28 cellular contexts compared by ENCODE assay signal in the genomic region with DNA sequence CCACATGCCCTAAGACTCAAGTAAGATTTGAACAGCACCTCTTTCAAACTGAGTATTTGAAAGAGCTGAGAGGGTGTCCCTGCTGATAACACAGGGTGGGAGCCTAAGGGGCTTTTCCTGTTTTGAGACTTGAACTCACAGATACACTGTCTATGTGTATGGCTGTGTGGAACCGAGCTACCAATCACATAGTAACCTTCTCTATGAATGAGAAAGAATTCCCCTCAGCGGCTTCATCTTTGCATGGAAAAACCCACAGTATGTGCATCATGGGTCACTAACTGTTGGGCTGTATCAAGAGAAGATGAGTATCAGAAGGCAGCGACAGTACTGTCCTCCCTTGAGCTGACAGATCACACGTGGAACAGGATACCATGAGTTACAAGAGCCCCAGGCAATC.
"Had no signal": no experiment of that assay in that cellular context is flagged by ENCODE, and none has a peak within 500 bp of the region (broad histone marks: within the 10 kb centered on the region; RNA-seq: fewer than 3 reads in every experiment).

No MANE protein-coding gene starts in this region.

- H3K27ac ChIP-seq: lower lobe of right lung, pancreas, prostate gland, skin epidermis, stomach, testis, thyroid gland, transverse colon, upper lobe of left lung, vagina had no signal

- DNase-seq: islet precursor cell; lower lobe of right lung; mammary epithelial cell; mesenchymal stem cell; naive thymus-derived CD8-positive, alpha-beta T cell; nucleus accumbens; pancreas; posterior cingulate gyrus; retina; right cardiac atrium; stimulated activated CD4-positive, alpha-beta T cell treated with anti-CD3 and anti-CD28 coated beads, Interleukin-12 subunit alpha, Interleukin-12 subunit beta, amount 100 ng/mL, for 4 hours; stimulated activated CD4-positive, alpha-beta T cell treated with anti-CD3 and anti-CD28 coated beads, Interleukin-15, amount 100 ng/mL, for 24 hours; stimulated activated CD4-positive, alpha-beta T cell treated with anti-CD3 and anti-CD28 coated beads, Interleukin-2, amount 100 ng/mL, for 24 hours; stimulated activated CD4-positive, alpha-beta T cell treated with anti-CD3 and anti-CD28 coated beads, Interleukin-4, amount 100 ng/mL, for 1 hour; stimulated activated naive B cell treated with anti-CD40 and anti-IgM and Interleukin-4, amounts not matched to agents 10 μg/mL and 1 μg/mL and 100 μg/mL, for 72 hours; stimulated activated naive CD8-positive, alpha-beta T cell treated with anti-CD3 and anti-CD28 coated beads, Interleukin-15, Interleukin-2, amounts not matched to agents 100 U/mL and 50 U/mL, for 24 hours; stomach; testis; thyroid gland; transverse colon; upper lobe of left lung had no signal

- H3K4me3 Mint-ChIP-seq: naive thymus-derived CD8-positive, alpha-beta T cell; nephron; neural crest cell; stimulated activated naive B cell treated with anti-CD40 and anti-IgM and Interleukin-4, amounts not matched to agents 10 μg/mL and 1 μg/mL and 100 μg/mL, for 72 hours had no signal

- H3K36me3 ChIP-seq: lower lobe of right lung, pancreas, prostate gland, stomach, thyroid gland, transverse colon, upper lobe of left lung, vagina had no signal

- H3K27me3 Mint-ChIP-seq: naive thymus-derived CD8-positive, alpha-beta T cell; stimulated activated naive B cell treated with anti-CD40 and anti-IgM and Interleukin-4, amounts not matched to agents 10 μg/mL and 1 μg/mL and 100 μg/mL, for 72 hours had no signal

- H3K27ac Mint-ChIP-seq: naive thymus-derived CD8-positive, alpha-beta T cell; nephron; stimulated activated naive B cell treated with anti-CD40 and anti-IgM and Interleukin-4, amounts not matched to agents 10 μg/mL and 1 μg/mL and 100 μg/mL, for 72 hours had no signal

- FAIRE-seq: pancreas had no signal

- H3K4me3 ChIP-seq: lower lobe of right lung, pancreas, prostate gland, skin epidermis, stomach, testis, thyroid gland, transverse colon, upper lobe of left lung, vagina had no signal

- H3K4me1 ChIP-seq: lower lobe of right lung, pancreas, prostate gland, stomach, testis, thyroid gland, transverse colon, upper lobe of left lung, vagina had no signal

- H3K27me3 ChIP-seq: stomach, testis, thyroid gland, transverse colon, upper lobe of left lung, vagina had no signal

- H3K36me3 Mint-ChIP-seq: stimulated activated naive B cell treated with anti-CD40 and anti-IgM and Interleukin-4, amounts not matched to agents 10 μg/mL and 1 μg/mL and 100 μg/mL, for 72 hours had no signal

- H3K9me3 ChIP-seq: lower lobe of right lung, pancreas, prostate gland, testis, thyroid gland, transverse colon, upper lobe of left lung, vagina had no signal

- H3K4me1 Mint-ChIP-seq: naive thymus-derived CD8-positive, alpha-beta T cell; nephron; neural crest cell; stimulated activated naive B cell treated with anti-CD40 and anti-IgM and Interleukin-4, amounts not matched to agents 10 μg/mL and 1 μg/mL and 100 μg/mL, for 72 hours had no signal

- ATAC-seq: left lobe of liver; lower lobe of right lung; naive thymus-derived CD8-positive, alpha-beta T cell; pancreas; right cardiac atrium; sciatic nerve; stimulated activated naive CD8-positive, alpha-beta T cell treated with anti-CD3 and anti-CD28 coated beads, Interleukin-15, Interleukin-2, amounts not matched to agents 100 U/mL and 50 U/mL, for 24 hours had no signal
